ENCODE assay signal across 11 cellular contexts in the genomic region with DNA sequence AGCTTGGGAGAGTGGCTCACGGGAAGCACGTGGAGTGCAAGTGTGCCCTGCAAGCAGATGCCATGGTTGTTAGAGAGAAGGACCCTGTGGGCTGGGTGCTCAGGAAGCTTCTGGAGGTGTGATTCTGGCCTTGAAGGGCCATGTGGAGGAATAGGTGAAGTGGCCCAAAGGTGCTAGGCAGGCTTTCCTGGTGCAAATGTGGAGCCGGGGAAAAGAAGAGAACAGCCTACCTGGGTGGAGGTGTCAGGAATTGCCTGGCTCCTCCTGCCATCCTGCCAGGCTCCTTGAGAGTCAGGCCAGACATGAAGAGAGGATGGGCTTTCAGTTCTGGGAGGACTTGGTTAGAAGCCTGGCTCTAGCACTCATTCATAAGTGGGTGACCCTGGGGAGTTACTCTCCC. TPM values are rescaled to one million over a fixed set of nuclear protein-coding genes. Genes with fewer than 3 reads are reported as not detected.
"Had no signal": no experiment of that assay in that cellular context is flagged by ENCODE, and none has a peak within 500 bp of the region (broad histone marks: within the 10 kb centered on the region; RNA-seq: fewer than 3 reads in every experiment).

No MANE protein-coding gene starts in this region.

- ATAC-seq: activated CD8-positive, alpha-beta T cell treated with anti-CD3 and anti-CD28 coated beads for 36 hours; foreskin keratinocyte had no signal

- DNase-seq: activated CD8-positive, alpha-beta T cell treated with anti-CD3 and anti-CD28 coated beads for 36 hours; activated naive CD8-positive, alpha-beta T cell treated with anti-CD3 and anti-CD28 coated beads, Interleukin-2, amount 10 ng/mL, durations not matched to agents 7 days and 5 days; activated T-cell treated with anti-CD3 and anti-CD28 coated beads for 4 hours; aorta; effector CD4-positive, alpha-beta T cell; foreskin keratinocyte; mammary epithelial cell; occipital lobe; T-helper 9 cell; trophoblast cell had no signal

- H3K4me1 ChIP-seq: foreskin keratinocyte had no signal

- H3K27ac ChIP-seq: foreskin keratinocyte had no signal

RNA-seq across cellular contexts. Expression of a gene that starts 23.4 kb away (rescaled TPM):
- total RNA-seq: foreskin keratinocyte, SK-MEL-5 had no signal
- polyA plus RNA-seq: foreskin keratinocyte had no signal
